22 cellular contexts compared by ENCODE assay signal in genomic region chr2:233362742-233363141, GRCh38. TPM values are rescaled to one million over a fixed set of nuclear protein-coding genes. Genes with fewer than 3 reads are reported as not detected.
DNase-seq lines count a peak whose midpoint lies in the region; ATAC-seq and TF ChIP-seq lines count a peak whose summit lies in the region.
"Had no signal": no experiment of that assay in that cellular context is flagged by ENCODE, and none has a peak within 500 bp of the region (broad histone marks: within the 10 kb centered on the region; RNA-seq: fewer than 3 reads in every experiment).

No MANE protein-coding gene starts in this region.

- H3K4me1 ChIP-seq in BLaER1, result peaks cover 92% of the 10 kb centered on the region
- H3K4me1 ChIP-seq in DOHH2 (ENCODE audit: control insufficient read depth, low read length), result peaks cover 92% of the 10 kb centered on the region
- H3K4me1 ChIP-seq in OCI-LY7 (ENCODE audit: insufficient read depth, low read length, poor library complexity, severe bottlenecking), result peaks cover 89% of the 10 kb centered on the region

- H3K27me3 Mint-ChIP-seq in effector memory CD8-positive, alpha-beta T cell, result no peaks in the 10 kb centered on the region
- no peaks in the 10 kb centered on the region for H3K27me3 Mint-ChIP-seq in stimulated activated memory B cell treated with anti-CD40 and anti-IgM and Interleukin-4, amounts not matched to agents 10 μg/mL and 1 μg/mL and 100 μg/mL, for 72 hours
- H3K27me3 Mint-ChIP-seq: CD4-positive, alpha-beta T cell; CD8-positive, alpha-beta memory T cell had no signal

- peaks cover 36 to 60% of the 10 kb centered on the region in 2 donors for H3K4me1 Mint-ChIP-seq in effector memory CD8-positive, alpha-beta T cell (ENCODE audit: low read depth in 2 of 2)
- H3K4me1 Mint-ChIP-seq in stimulated activated memory B cell treated with anti-CD40 and anti-IgM and Interleukin-4, amounts not matched to agents 10 μg/mL and 1 μg/mL and 100 μg/mL, for 72 hours, result peaks cover 76% of the 10 kb centered on the region

- H3K9me3 ChIP-seq in BLaER1 (peaks cover 56% of the 10 kb centered on the region), DOHH2 (ENCODE audit: control insufficient read depth, insufficient read depth, low read length) (no peaks in the 10 kb centered on the region), OCI-LY7 (ENCODE audit: low read length) (peaks cover 24% of the 10 kb centered on the region; the same call in 1 of the 2 replicates)
- H3K9me3 ChIP-seq: A549 had no signal

- POLR2A ChIA-PET in OCI-LY7 (lab: Charles Lee), result interaction anchor here (0.9 to 3.5 kb wide), 4 partner anchors 10 to 59 kb away, joined by 4 to 14 read pairs (median 8); no protein-coding TSS in a partner anchor

- H3K36me3 ChIP-seq in BLaER1 (peaks cover 73% of the 10 kb centered on the region), DOHH2 (ENCODE audit: control insufficient read depth, low read length) (peaks cover 39% of the 10 kb centered on the region), OCI-LY7 (ENCODE audit: insufficient read depth, low read length) (peaks cover 87% of the 10 kb centered on the region)

- intact Hi-C loops in OCI-LY7 (cut with micrococcal nuclease; ENCODE audit: unreplicated experiment), result no loop called here

- peak; percentile 43 for ATAC-seq in effector memory CD8-positive, alpha-beta T cell (replicated peaks)
- no peak for ATAC-seq in stimulated activated memory B cell treated with anti-CD40 and anti-IgM and Interleukin-4, amounts not matched to agents 10 μg/mL and 1 μg/mL and 100 μg/mL, for 72 hours
- ATAC-seq: A549 had no signal

- H3K79me2 ChIP-seq in DOHH2 (ENCODE audit: control insufficient read depth, low read length) (peaks cover 86% of the 10 kb centered on the region), OCI-LY7 (ENCODE audit: insufficient read depth, low read depth, low read length) (peaks cover 92% of the 10 kb centered on the region)

- no peaks in the 10 kb centered on the region for H3K9me2 ChIP-seq in DOHH2 (replicated peaks; ENCODE audit: control insufficient read depth, low read length)
- H3K9me2 ChIP-seq in OCI-LY7 (ENCODE audit: insufficient read depth, low read length), result no peaks in the 10 kb centered on the region

- no peak overlapping the region for H2AFZ ChIP-seq in OCI-LY7 (ENCODE audit: low read length)
- H2AFZ ChIP-seq: GM23248 had no signal

- TF ChIP-seq CTCF in DOHH2 (IDR thresholded peaks at IDR 0.05; ENCODE audit: low read depth, low read length, poor library complexity, severe bottlenecking) (no peak), OCI-LY7 (conservative IDR thresholded peaks at IDR 0.05; ENCODE audit: low read length) (no peak)

- H3K4me3 Mint-ChIP-seq in effector memory CD8-positive, alpha-beta T cell, result no peak overlapping the region
- H3K4me3 Mint-ChIP-seq in stimulated activated memory B cell treated with anti-CD40 and anti-IgM and Interleukin-4, amounts not matched to agents 10 μg/mL and 1 μg/mL and 100 μg/mL, for 72 hours, result no peak overlapping the region
- H3K4me3 Mint-ChIP-seq: CD14-positive monocyte; CD4-positive, alpha-beta T cell; CD8-positive, alpha-beta memory T cell had no signal

- CTCF ChIA-PET in OCI-LY7 (lab: Charles Lee; ENCODE audit: unreplicated experiment), result interaction anchor here (1.5 kb wide), 1 partner anchor 9 kb away, joined by 3 read pairs; no protein-coding TSS in a partner anchor

- H3K27me3 ChIP-seq in BLaER1 (no peaks in the 10 kb centered on the region), DOHH2 (ENCODE audit: control insufficient read depth, low read length) (no peaks in the 10 kb centered on the region)

- H3F3A ChIP-seq in DOHH2 (ENCODE audit: control insufficient read depth, insufficient read depth), result peaks cover 23% of the 10 kb centered on the region

- no peak overlapping the region for H3K27ac Mint-ChIP-seq in effector memory CD8-positive, alpha-beta T cell
- H3K27ac Mint-ChIP-seq in stimulated activated memory B cell treated with anti-CD40 and anti-IgM and Interleukin-4, amounts not matched to agents 10 μg/mL and 1 μg/mL and 100 μg/mL, for 72 hours, result no peak overlapping the region
- H3K27ac Mint-ChIP-seq: CD4-positive, alpha-beta T cell had no signal

- H3K4me3 ChIP-seq in BLaER1, result no peak overlapping the region
- peak overlapping the region; percentile 48 for H3K4me3 ChIP-seq in DOHH2 (ENCODE audit: low read length)
- no peak overlapping the region for H3K4me3 ChIP-seq in OCI-LY7 (ENCODE audit: low read depth, low read length, poor library complexity, severe bottlenecking)
- H3K4me3 ChIP-seq: A549, GM23248 had no signal

- H3K4me2 ChIP-seq in BLaER1 (peak overlapping the region; percentile 94; the same call in 1 of the 2 replicates), DOHH2 (ENCODE audit: low read length) (peak overlapping the region; percentile 81), OCI-LY7 (ENCODE audit: low read length) (0 out of 2 replicates have a peak overlapping the region, but pooled peaks have one; percentile 9)
- H3K4me2 ChIP-seq: A549 had no signal

- H3K9me3 Mint-ChIP-seq in effector memory CD8-positive, alpha-beta T cell, result no peaks in the 10 kb centered on the region
- peaks cover 11% of the 10 kb centered on the region for H3K9me3 Mint-ChIP-seq in stimulated activated memory B cell treated with anti-CD40 and anti-IgM and Interleukin-4, amounts not matched to agents 10 μg/mL and 1 μg/mL and 100 μg/mL, for 72 hours

- DNase-seq in OCI-LY7 (ENCODE audit: low spot score), result no peak
- no peak for DNase-seq in effector memory CD8-positive, alpha-beta T cell
- no peak for DNase-seq in NCI-H524 treated with DMSO at 0.1 percent for 48 hours (lab: John Stamatoyannopoulos, UW)
- DNase-seq in RPMI8226, result no peak
- DNase-seq: 8988T; ACHN; AML-193; Calu3; CD4-positive, alpha-beta T cell; CD8-positive, alpha-beta memory T cell; COR-L47; DMS53; DMS79 treated with DMSO at 0.1 percent for 48 hours; GM23248; H7; HCEC 1CT had no signal

- H4K20me1 ChIP-seq in BLaER1 (peaks cover 49% of the 10 kb centered on the region), DOHH2 (ENCODE audit: control insufficient read depth, insufficient read depth, low read depth, low read length) (peaks cover 6% of the 10 kb centered on the region; the same call in 1 of the 2 replicates), OCI-LY7 (ENCODE audit: insufficient read depth, low read length) (peaks cover 6% of the 10 kb centered on the region; the same call in 1 of the 2 replicates)

- H3K27ac ChIP-seq in BLaER1, result no peak overlapping the region
- peak overlapping the region; percentile 96 for H3K27ac ChIP-seq in DOHH2 (ENCODE audit: low read depth, low read length)
- H3K27ac ChIP-seq in OCI-LY7 (ENCODE audit: low read depth, low read length, poor library complexity, severe bottlenecking), result peak overlapping the region; percentile 90
- H3K27ac ChIP-seq: A549, GM23248 had no signal

- BruUV-seq in OCI-LY7 (replicated peaks; lab: Mats Ljungman, UMichigan), result no TSS peak

- peaks cover 29% of the 10 kb centered on the region for H3K36me3 Mint-ChIP-seq in effector memory CD8-positive, alpha-beta T cell (ENCODE audit: insufficient read depth)
- H3K36me3 Mint-ChIP-seq in stimulated activated memory B cell treated with anti-CD40 and anti-IgM and Interleukin-4, amounts not matched to agents 10 μg/mL and 1 μg/mL and 100 μg/mL, for 72 hours, result peaks cover 53% of the 10 kb centered on the region

- H3K9ac ChIP-seq in BLaER1, result no peak overlapping the region
- H3K9ac ChIP-seq: GM23248 had no signal

RNA-seq across cellular contexts. Expression of gene DGKD, which starts 8.4 kb away (rescaled TPM):
- total RNA-seq in OCI-LY7 (2014; rRNA removed; shearing (Covaris generic)), result 51.3 and 62.9 TPM in 2 replicates
- 271 and 305 TPM in 2 replicates for total RNA-seq in OCI-LY7 (2022)

RNA-seq across cellular contexts. Expression of gene SAG, which starts 55.1 kb away (rescaled TPM):
- total RNA-seq in OCI-LY7 (2014; rRNA removed; shearing (Covaris generic)), result 0.32 TPM in 1 of 2 replicates, not detected in the other
- not detected in 2 replicates for total RNA-seq in OCI-LY7 (2022)
- total RNA-seq: Calu3; CD8-positive, alpha-beta memory T cell; GM23248; H1; H7 had no signal

Comparison
In these comparisons a context has a peak if more than half of its experiments do, and no peak if none do; other contexts are left out.
1. H3K4me2 ChIP-seq: peak in every context shown above with its lines; median percentile 94 in BLaER1; 81 in DOHH2; 9 in OCI-LY7.